In genomic region chr6:41560440-41561192, GRCh38 we compare ENCODE assay signal across 8 cellular contexts. TPM values are rescaled to one million over a fixed set of nuclear protein-coding genes. Genes with fewer than 3 reads are reported as not detected.
DNase-seq lines count a peak whose midpoint lies in the region; ATAC-seq and TF ChIP-seq lines count a peak whose summit lies in the region.

No MANE protein-coding gene starts in this region.

- no CpG with 5 or more reads among the region's 53 CpGs for WGBS in mesendoderm (ENCODE audit: extremely low coverage, insufficient coverage, low lambda C conversion rate)

- H2BK5ac ChIP-seq in mesendoderm (ENCODE audit: low read length): peak overlapping the region; percentile 25

- in situ Hi-C loops in GM13977 (cut with MboI; ENCODE audit: low pct_unique_long_range_greater_than_20kb, low sequenced_read_pairs, unreplicated experiment): no loop called here

- H2AK5ac ChIP-seq in mesendoderm (ENCODE audit: low read length): no peak overlapping the region

- H3K79me2 ChIP-seq in mesendoderm (ENCODE audit: control insufficient read depth, insufficient read depth, low read length): peaks cover 3% of the 10 kb centered on the region

- H3K36me3 ChIP-seq in mesendoderm (ENCODE audit: control insufficient read depth, insufficient read depth, low read length): no peaks in the 10 kb centered on the region

- H3K4me1 Mint-ChIP-seq in chondrocyte (ENCODE audit: low read depth): peaks cover 9% of the 10 kb centered on the region

- H3K4me2 ChIP-seq in mesendoderm (ENCODE audit: low read length): peak overlapping the region; percentile 57

- DNase-seq in GM13977 (ENCODE audit: low spot score) (peak; percentile 93), chondrocyte (ENCODE audit: low spot score) (no peak), mesendoderm (peak; percentile 89), DMS79 treated with DMSO at 0.1 percent for 48 hours (lab: John Stamatoyannopoulos, UW) (no peak), NCI-H510A treated with DMSO at 0.1 percent for 48 hours (lab: John Stamatoyannopoulos, UW) (no peak)
- peak; percentile 73 for DNase-seq in activated CD4-positive, CD25-positive, alpha-beta regulatory T cell treated with anti-CD3 and anti-CD28 coated beads, Interleukin-2, amount 50 U/mL, for 72 hours
- peak; percentile 50 to 70 for DNase-seq in stimulated activated CD8-positive, alpha-beta memory T cell treated with anti-CD3 and anti-CD28 coated beads, Interleukin-4, amount 100 ng/mL, for 4 hours (ENCODE audit: low read depth in 2 of 2, low spot score in 1 of 2)

- TF ChIP-seq CTCF in GM13977 (IDR thresholded peaks at IDR 0.05; ENCODE audit: extremely low read depth, insufficient read depth, missing control alignments) (peak; percentile 10), chondrocyte (IDR thresholded peaks at IDR 0.05) (no peak)

- H3K56ac ChIP-seq in mesendoderm (ENCODE audit: low read length): peak overlapping the region; percentile 81

- H3K4me1 ChIP-seq in mesendoderm (ENCODE audit: control insufficient read depth, low read depth, low read length): peaks cover 16% of the 10 kb centered on the region

- no peak overlapping the region for H3K4ac ChIP-seq in mesendoderm (ENCODE audit: low read depth, low read length)

- no peak overlapping the region for H4K5ac ChIP-seq in mesendoderm (ENCODE audit: low read length)

- peaks cover 7% of the 10 kb centered on the region for H3K79me1 ChIP-seq in mesendoderm (ENCODE audit: low read length)

- no peak overlapping the region for H3K27ac Mint-ChIP-seq in chondrocyte (ENCODE audit: unreplicated experiment)

- no peak overlapping the region for H2BK15ac ChIP-seq in mesendoderm (replicated peaks; ENCODE audit: low read depth)

- H3K23ac ChIP-seq in mesendoderm (ENCODE audit: low read length): no peak overlapping the region

- peak overlapping the region; percentile 63 for H3K18ac ChIP-seq in mesendoderm (ENCODE audit: low read length)

- peak overlapping the region; percentile 9 for H3K4me3 Mint-ChIP-seq in chondrocyte (ENCODE audit: unreplicated experiment)

- H3K27me3 ChIP-seq in mesendoderm (ENCODE audit: insufficient read depth, low read length, poor library complexity): no peaks in the 10 kb centered on the region

- H3K4me3 ChIP-seq in mesendoderm (ENCODE audit: low read length): peak overlapping the region; percentile 55

- no peaks in the 10 kb centered on the region for H3K27me3 Mint-ChIP-seq in chondrocyte (ENCODE audit: low read depth)

- peak overlapping the region; percentile 25 for H3K27ac ChIP-seq in mesendoderm (ENCODE audit: low read depth, low read length)

- peak overlapping the region; percentile 59 for H3K9ac ChIP-seq in mesendoderm (ENCODE audit: low read length)

- no peak overlapping the region for H2BK120ac ChIP-seq in mesendoderm (ENCODE audit: low read depth, low read length)

- no peak overlapping the region for H4K8ac ChIP-seq in mesendoderm (ENCODE audit: low read depth, low read length)

- ATAC-seq in HG03135 (IDR thresholded peaks at IDR 0.05; ENCODE audit: unreplicated experiment): peak; percentile 66

- H3K9me3 Mint-ChIP-seq in chondrocyte (ENCODE audit: low read depth): no peaks in the 10 kb centered on the region

- H3K36me3 Mint-ChIP-seq in chondrocyte (ENCODE audit: low read depth): peaks cover 2% of the 10 kb centered on the region

RNA-seq across cellular contexts. Expression of gene FOXP4, which starts 14.4 kb away (rescaled TPM):
- total RNA-seq in chondrocyte: 17.2 to 19.8 TPM (median 18.6 TPM) in 3 replicates
- polyA plus RNA-seq in mesendoderm (2013, experiment 1 of 2): 9.2 TPM
- 8.4 TPM for polyA plus RNA-seq in mesendoderm (2013, experiment 2 of 2)

Comparison
In these comparisons a context has a peak if more than half of its experiments do, and no peak if none do; other contexts are left out.
1. DNase-seq: peak in GM13977 (single experiment), activated CD4-positive, CD25-positive, alpha-beta regulatory T cell treated with anti-CD3 and anti-CD28 coated beads, Interleukin-2, amount 50 U/mL, for 72 hours (single experiment), mesendoderm (single experiment) and stimulated activated CD8-positive, alpha-beta memory T cell treated with anti-CD3 and anti-CD28 coated beads, Interleukin-4, amount 100 ng/mL, for 4 hours (2 of 2); none in chondrocyte (single experiment), DMS79 treated with DMSO at 0.1 percent for 48 hours (single experiment) and NCI-H510A treated with DMSO at 0.1 percent for 48 hours (single experiment).